In the genomic region with DNA sequence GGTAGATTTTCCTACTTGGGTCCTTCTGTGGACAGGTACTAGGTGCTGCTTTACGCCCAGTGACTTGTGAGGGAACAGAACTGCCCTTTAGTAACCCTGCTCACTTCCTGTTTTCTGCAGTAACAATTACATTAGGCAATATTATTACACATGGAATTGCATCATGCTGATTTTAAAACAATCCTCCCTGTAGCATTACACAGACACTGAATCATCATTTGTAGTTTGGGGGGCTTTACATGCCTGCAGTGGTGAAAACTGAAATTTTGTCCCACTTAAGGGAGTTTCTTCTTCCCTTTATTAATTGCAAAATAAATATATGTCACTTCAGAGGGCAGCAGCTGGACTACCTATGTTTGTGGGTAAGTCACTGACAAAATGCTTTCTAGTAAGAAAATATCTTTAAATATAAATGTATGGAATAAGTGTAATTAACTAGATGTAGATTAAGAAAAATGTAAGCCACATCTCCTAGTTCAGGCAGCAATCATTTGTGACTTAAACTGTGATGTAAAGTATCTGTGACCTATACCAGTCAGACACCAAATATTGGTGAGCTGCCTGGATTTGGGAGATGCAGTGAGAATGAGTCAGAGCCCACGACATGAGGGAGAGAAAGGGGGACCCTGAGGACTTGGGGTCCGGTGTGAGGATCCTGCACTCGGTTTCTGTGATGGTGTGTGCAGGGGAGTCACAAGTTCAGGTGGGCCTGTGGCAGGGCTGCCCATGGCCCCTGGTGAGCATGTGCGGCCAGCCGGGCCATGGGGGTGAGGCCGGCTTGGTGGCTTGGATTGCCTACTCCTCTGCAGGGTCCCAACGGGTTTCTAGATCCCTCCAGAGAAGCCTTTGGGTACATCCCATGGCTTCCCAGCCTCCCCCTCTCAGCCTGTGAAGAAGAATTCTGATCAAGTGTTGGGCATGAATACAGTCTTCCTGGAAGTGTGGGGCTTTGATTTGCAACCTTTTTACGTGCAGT, we compare ENCODE assay signal across 1 cellular context.
A peak's percentile ranks its signal among the peaks of the same experiment; 100 is the strongest.
TF ChIP-seq lines count a peak whose summit lies in the region.

No MANE protein-coding gene starts in this region.

TF ChIP-seq in liver, 16 proteins besides CTCF, POLR2A, EP300 and RAD21 (continued from another document):
- TF ChIP-seq, protein P1, sequence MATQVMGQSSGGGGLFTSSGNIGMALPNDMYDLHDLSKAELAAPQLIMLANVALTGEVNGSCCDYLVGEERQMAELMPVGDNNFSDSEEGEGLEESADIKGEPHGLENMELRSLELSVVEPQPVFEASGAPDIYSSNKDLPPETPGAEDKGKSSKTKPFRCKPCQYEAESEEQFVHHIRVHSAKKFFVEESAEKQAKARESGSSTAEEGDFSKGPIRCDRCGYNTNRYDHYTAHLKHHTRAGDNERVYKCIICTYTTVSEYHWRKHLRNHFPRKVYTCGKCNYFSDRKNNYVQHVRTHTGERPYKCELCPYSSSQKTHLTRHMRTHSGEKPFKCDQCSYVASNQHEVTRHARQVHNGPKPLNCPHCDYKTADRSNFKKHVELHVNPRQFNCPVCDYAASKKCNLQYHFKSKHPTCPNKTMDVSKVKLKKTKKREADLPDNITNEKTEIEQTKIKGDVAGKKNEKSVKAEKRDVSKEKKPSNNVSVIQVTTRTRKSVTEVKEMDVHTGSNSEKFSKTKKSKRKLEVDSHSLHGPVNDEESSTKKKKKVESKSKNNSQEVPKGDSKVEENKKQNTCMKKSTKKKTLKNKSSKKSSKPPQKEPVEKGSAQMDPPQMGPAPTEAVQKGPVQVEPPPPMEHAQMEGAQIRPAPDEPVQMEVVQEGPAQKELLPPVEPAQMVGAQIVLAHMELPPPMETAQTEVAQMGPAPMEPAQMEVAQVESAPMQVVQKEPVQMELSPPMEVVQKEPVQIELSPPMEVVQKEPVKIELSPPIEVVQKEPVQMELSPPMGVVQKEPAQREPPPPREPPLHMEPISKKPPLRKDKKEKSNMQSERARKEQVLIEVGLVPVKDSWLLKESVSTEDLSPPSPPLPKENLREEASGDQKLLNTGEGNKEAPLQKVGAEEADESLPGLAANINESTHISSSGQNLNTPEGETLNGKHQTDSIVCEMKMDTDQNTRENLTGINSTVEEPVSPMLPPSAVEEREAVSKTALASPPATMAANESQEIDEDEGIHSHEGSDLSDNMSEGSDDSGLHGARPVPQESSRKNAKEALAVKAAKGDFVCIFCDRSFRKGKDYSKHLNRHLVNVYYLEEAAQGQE (IDR thresholded peaks at IDR 0.05) = peak; percentile 93
- peak; percentile 7 to 20 for TF ChIP-seq HNF4A (conservative IDR thresholded peaks at IDR 0.05)
- TF ChIP-seq, protein P2, sequence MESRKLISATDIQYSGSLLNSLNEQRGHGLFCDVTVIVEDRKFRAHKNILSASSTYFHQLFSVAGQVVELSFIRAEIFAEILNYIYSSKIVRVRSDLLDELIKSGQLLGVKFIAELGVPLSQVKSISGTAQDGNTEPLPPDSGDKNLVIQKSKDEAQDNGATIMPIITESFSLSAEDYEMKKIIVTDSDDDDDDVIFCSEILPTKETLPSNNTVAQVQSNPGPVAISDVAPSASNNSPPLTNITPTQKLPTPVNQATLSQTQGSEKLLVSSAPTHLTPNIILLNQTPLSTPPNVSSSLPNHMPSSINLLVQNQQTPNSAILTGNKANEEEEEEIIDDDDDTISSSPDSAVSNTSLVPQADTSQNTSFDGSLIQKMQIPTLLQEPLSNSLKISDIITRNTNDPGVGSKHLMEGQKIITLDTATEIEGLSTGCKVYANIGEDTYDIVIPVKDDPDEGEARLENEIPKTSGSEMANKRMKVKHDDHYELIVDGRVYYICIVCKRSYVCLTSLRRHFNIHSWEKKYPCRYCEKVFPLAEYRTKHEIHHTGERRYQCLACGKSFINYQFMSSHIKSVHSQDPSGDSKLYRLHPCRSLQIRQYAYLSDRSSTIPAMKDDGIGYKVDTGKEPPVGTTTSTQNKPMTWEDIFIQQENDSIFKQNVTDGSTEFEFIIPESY (IDR thresholded peaks at IDR 0.05) = no peak
- TF ChIP-seq SP1 (IDR thresholded peaks at IDR 0.05) = peak; percentile 42
- TF ChIP-seq, protein P3, sequence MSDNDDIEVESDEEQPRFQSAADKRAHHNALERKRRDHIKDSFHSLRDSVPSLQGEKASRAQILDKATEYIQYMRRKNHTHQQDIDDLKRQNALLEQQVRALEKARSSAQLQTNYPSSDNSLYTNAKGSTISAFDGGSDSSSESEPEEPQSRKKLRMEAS (IDR thresholded peaks at IDR 0.05) = peak; percentile 30
- TF ChIP-seq, protein P4, sequence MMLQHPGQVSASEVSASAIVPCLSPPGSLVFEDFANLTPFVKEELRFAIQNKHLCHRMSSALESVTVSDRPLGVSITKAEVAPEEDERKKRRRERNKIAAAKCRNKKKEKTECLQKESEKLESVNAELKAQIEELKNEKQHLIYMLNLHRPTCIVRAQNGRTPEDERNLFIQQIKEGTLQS (IDR thresholded peaks at IDR 0.05) = peak; percentile 90
- TF ChIP-seq GABPA (IDR thresholded peaks at IDR 0.05 in 1 of 2, conservative IDR thresholded peaks at IDR 0.05 in 1 of 2) = peak in 1 of 2 donors; percentile 35
- TF ChIP-seq TAF1 (conservative IDR thresholded peaks at IDR 0.05) = no peak
- peak; percentile 56 to 65 for TF ChIP-seq JUND (IDR thresholded peaks at IDR 0.05)
- no peak for TF ChIP-seq NR2F2 (IDR thresholded peaks at IDR 0.05)
- no peak for TF ChIP-seq EGR1 (IDR thresholded peaks at IDR 0.05; ENCODE audit: low read depth in 2 of 2)
